Comparison of ENCODE assay signal across 1 cellular context in the genomic region with DNA sequence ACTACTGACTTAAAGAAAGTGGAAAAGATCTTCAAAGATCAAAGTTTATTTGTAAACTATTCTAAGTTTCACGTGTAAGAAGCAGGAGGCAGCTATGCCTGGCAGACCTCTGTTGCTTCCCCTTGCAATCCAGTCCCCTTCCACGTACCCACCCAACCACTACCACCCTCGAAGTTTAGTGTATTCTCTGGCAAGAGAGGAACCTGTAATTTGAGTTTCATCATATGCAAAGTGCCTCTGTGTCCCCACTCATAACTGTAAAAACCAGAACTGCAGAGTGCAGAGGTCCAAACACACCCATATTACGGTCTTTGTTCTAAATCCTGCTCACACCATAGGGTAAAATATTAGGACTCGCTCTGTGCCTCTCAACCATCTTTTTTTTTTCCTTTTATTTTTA.
TF ChIP-seq lines count a peak whose summit lies in the region.

No MANE protein-coding gene starts in this region.

TF ChIP-seq in IMR-90, 13 proteins besides CTCF, POLR2A, EP300 and RAD21 (continued from another document):
- TF ChIP-seq, protein P1, sequence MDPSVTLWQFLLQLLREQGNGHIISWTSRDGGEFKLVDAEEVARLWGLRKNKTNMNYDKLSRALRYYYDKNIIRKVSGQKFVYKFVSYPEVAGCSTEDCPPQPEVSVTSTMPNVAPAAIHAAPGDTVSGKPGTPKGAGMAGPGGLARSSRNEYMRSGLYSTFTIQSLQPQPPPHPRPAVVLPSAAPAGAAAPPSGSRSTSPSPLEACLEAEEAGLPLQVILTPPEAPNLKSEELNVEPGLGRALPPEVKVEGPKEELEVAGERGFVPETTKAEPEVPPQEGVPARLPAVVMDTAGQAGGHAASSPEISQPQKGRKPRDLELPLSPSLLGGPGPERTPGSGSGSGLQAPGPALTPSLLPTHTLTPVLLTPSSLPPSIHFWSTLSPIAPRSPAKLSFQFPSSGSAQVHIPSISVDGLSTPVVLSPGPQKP (IDR thresholded peaks at IDR 0.05; ENCODE audit: borderline replicate concordance, low read depth, low read length) = no peak
- no peak for TF ChIP-seq CEBPB (IDR thresholded peaks at IDR 0.05; ENCODE audit: low read depth, low read length)
- TF ChIP-seq MAZ (IDR thresholded peaks at IDR 0.05; ENCODE audit: borderline replicate concordance, low read depth, low read length) = no peak
- no peak for TF ChIP-seq CHD1 (IDR thresholded peaks at IDR 0.05; ENCODE audit: low read depth, low read length)
- TF ChIP-seq, protein P2, sequence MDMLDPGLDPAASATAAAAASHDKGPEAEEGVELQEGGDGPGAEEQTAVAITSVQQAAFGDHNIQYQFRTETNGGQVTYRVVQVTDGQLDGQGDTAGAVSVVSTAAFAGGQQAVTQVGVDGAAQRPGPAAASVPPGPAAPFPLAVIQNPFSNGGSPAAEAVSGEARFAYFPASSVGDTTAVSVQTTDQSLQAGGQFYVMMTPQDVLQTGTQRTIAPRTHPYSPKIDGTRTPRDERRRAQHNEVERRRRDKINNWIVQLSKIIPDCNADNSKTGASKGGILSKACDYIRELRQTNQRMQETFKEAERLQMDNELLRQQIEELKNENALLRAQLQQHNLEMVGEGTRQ (IDR thresholded peaks at IDR 0.05; ENCODE audit: low read depth, low read length) = no peak
- no peak for TF ChIP-seq RFX5 (IDR thresholded peaks at IDR 0.05; ENCODE audit: low read depth, low read length)
